9 cellular contexts compared by ENCODE assay signal in genomic region chr4:159016527-159017137, GRCh38.
DNase-seq lines count a peak whose midpoint lies in the region; ATAC-seq, FAIRE-seq and TF ChIP-seq lines count a peak whose summit lies in the region.
"Had no signal": no experiment of that assay in that cellular context is flagged by ENCODE, and none has a peak within 500 bp of the region (broad histone marks: within the 10 kb centered on the region; RNA-seq: fewer than 3 reads in every experiment).

No MANE protein-coding gene starts in this region.

- H2AFZ ChIP-seq in HCT116 (ENCODE audit: low read depth, low read length, poor library complexity, severe bottlenecking): no peak overlapping the region

- POLR2A ChIA-PET in HCT116 (lab: Charles Lee) (no interaction called here), RWPE1 (lab: Yijun Ruan, JAX; ENCODE audit: low non-redundant PET) (no interaction called here)

- no peak overlapping the region for H4K5ac ChIP-seq in mesendoderm (ENCODE audit: low read length)

- RAD21 ChIA-PET in HCT116 (lab: Charles Lee; ENCODE audit: low non-redundant PET in 1 of 2, low total read pairs in 2 of 2, uncharacterized antibody in 2 of 2, unreplicated experiment in 2 of 2): no interaction called here

- no peak overlapping the region for H2BK5ac ChIP-seq in mesendoderm (ENCODE audit: low read length)

- no peaks in the 10 kb centered on the region for H3K9me2 ChIP-seq in HCT116 (ENCODE audit: insufficient read depth)

- ATAC-seq in HCT116 (peak; percentile 40), right cardiac atrium (no peak)

- no peak overlapping the region for H3K23ac ChIP-seq in mesendoderm (ENCODE audit: low read length)

- no peak overlapping the region for H3K4ac ChIP-seq in mesendoderm (ENCODE audit: low read depth, low read length)

- CTCF ChIA-PET in HCT116 (lab: Charles Lee) (interaction anchor here (1.4 kb wide), 1 partner anchor 13 kb away, joined by 3 read pairs; no protein-coding TSS in a partner anchor), RWPE1 (lab: Yijun Ruan, JAX) (interaction anchor here (0.6 kb wide), 1 partner anchor 123 kb away, joined by 13 read pairs; no protein-coding TSS in a partner anchor)

- H3K27ac ChIP-seq in HCT116 (ENCODE audit: low read depth, low read length) (no peak overlapping the region), mesendoderm (ENCODE audit: low read depth, low read length) (no peak overlapping the region), RWPE1 (no peak overlapping the region), right cardiac atrium (ENCODE audit: low read length) (no peak overlapping the region)
- H3K27ac ChIP-seq: epithelial cell of prostate had no signal

- TF ChIP-seq CTCF in HCT116 (IDR thresholded peaks at IDR 0.05 in 2 of 3, conservative IDR thresholded peaks at IDR 0.05 in 1 of 3; ENCODE audit: borderline replicate concordance in 1 of 3, insufficient read depth in 1 of 3, low read depth in 2 of 3, low read length in 2 of 3): peak; percentile 13 to 24 (median 14); a peak in 2 of 6 replicates
- TF ChIP-seq CTCF in RWPE1 (conservative IDR thresholded peaks at IDR 0.05; ENCODE audit: low read depth): no peak

- no peaks in the 10 kb centered on the region for H3K9me3 ChIP-seq in HCT116 (ENCODE audit: control insufficient read depth in 1 of 2, insufficient read depth in 1 of 2, low read depth in 1 of 2, low read length in 2 of 2)
- no peaks in the 10 kb centered on the region for H3K9me3 ChIP-seq in right cardiac atrium (ENCODE audit: control insufficient read depth, low read length)

- H3K9ac ChIP-seq in HCT116 (ENCODE audit: low read length): no peak overlapping the region
- no peak overlapping the region for H3K9ac ChIP-seq in mesendoderm (ENCODE audit: low read length)

- H2AK5ac ChIP-seq in mesendoderm (ENCODE audit: low read length): no peak overlapping the region

- peak; percentile 23 for TF ChIP-seq RAD21 in HCT116 (IDR thresholded peaks at IDR 0.05; ENCODE audit: low read depth)

- H3K79me2 ChIP-seq in HCT116 (ENCODE audit: insufficient read depth, low read length): no peaks in the 10 kb centered on the region
- H3K79me2 ChIP-seq in mesendoderm (ENCODE audit: control insufficient read depth, insufficient read depth, low read length): no peaks in the 10 kb centered on the region

- intact Hi-C loops in HCT116 (cut with micrococcal nuclease): no loop called here
- intact Hi-C loops in posterior vena cava (cut with DNase I): loop anchor here in 1 of 2 donors (10.0 kb wide), 1 partner anchor 122 kb away; no protein-coding TSS in a partner anchor
- intact Hi-C loops in right cardiac atrium (cut with DNase I): no loop called here

- H2BK120ac ChIP-seq in mesendoderm (ENCODE audit: low read depth, low read length): no peak overlapping the region

- FAIRE-seq in GM18507 (lab: Jason Lieb, UNC): peak; percentile 88

- H3K4me3 ChIP-seq in HCT116 (replicated peaks in 1 of 2; ENCODE audit: low read depth in 1 of 2, low read length in 2 of 2) (no peak overlapping the region), mesendoderm (ENCODE audit: low read length) (no peak overlapping the region), right cardiac atrium (ENCODE audit: low read length) (no peak overlapping the region)

- no peak overlapping the region for H2BK15ac ChIP-seq in mesendoderm (replicated peaks; ENCODE audit: low read depth)

- H3K56ac ChIP-seq in mesendoderm (ENCODE audit: low read length): no peak overlapping the region

- no peaks in the 10 kb centered on the region for H3K79me1 ChIP-seq in mesendoderm (ENCODE audit: low read length)

- no peak overlapping the region for H3K18ac ChIP-seq in mesendoderm (ENCODE audit: low read length)

- H3K4me2 ChIP-seq in HCT116 (ENCODE audit: low read length) (no peak overlapping the region), mesendoderm (ENCODE audit: low read length) (no peak overlapping the region)

- H3K36me3 ChIP-seq in HCT116 (ENCODE audit: control insufficient read depth in 1 of 2, insufficient read depth in 2 of 2, low read length in 2 of 2) (no peaks in the 10 kb centered on the region), mesendoderm (ENCODE audit: control insufficient read depth, insufficient read depth, low read length) (no peaks in the 10 kb centered on the region)

- DNase-seq in GM18507 (ENCODE audit: extremely low spot score, insufficient read length, low read depth) (peak; percentile 40), HCT116 (ENCODE audit: low read depth, low spot score) (no peak), NCI-H345 treated with DMSO at 0.1 percent for 48 hours (lab: John Stamatoyannopoulos, UW; ENCODE audit: unreplicated experiment) (peak; percentile 52), mesendoderm (peak; percentile 85), posterior vena cava (ENCODE audit: low spot score) (no peak), RWPE1 (ENCODE audit: low spot score) (no peak), right cardiac atrium (no peak)
- DNase-seq in activated CD8-positive, alpha-beta memory T cell treated with anti-CD3 and anti-CD28 coated beads, Interleukin-2, amount 50 U/mL, for 4 hours: no peak

- H3K4me1 ChIP-seq in HCT116 (ENCODE audit: control insufficient read depth in 1 of 2, insufficient read depth in 2 of 2, low read length in 2 of 2) (peaks cover 0 to 8% of the 10 kb centered on the region in 2 experiments; a peak in 1 of 4 replicates), mesendoderm (ENCODE audit: control insufficient read depth, low read depth, low read length) (peaks cover 2% of the 10 kb centered on the region), right cardiac atrium (ENCODE audit: control insufficient read depth, insufficient read depth, low read length) (no peaks in the 10 kb centered on the region)

- H3K27me3 ChIP-seq in HCT116 (ENCODE audit: insufficient read depth, low read length): no peaks in the 10 kb centered on the region
- H3K27me3 ChIP-seq in mesendoderm (ENCODE audit: insufficient read depth, low read length, poor library complexity): no peaks in the 10 kb centered on the region
- no peaks in the 10 kb centered on the region for H3K27me3 ChIP-seq in right cardiac atrium (ENCODE audit: control insufficient read depth, insufficient read depth)

- H4K8ac ChIP-seq in mesendoderm (ENCODE audit: low read depth, low read length): no peak overlapping the region

- TF ChIP-seq POLR2A in HCT116 (IDR thresholded peaks at IDR 0.05; ENCODE audit: borderline replicate concordance, extremely low read depth, insufficient read depth, insufficient read length): no peak

- no peaks in the 10 kb centered on the region for H4K20me1 ChIP-seq in HCT116 (ENCODE audit: insufficient read depth)

- WGBS in mesendoderm (ENCODE audit: extremely low coverage, insufficient coverage, low lambda C conversion rate): no CpG with 5 or more reads among the region's 8 CpGs
- WGBS in right cardiac atrium: 50% methylated on average over 8 of the region's 8 CpGs

- no TSS peak for BruUV-seq in HCT116 (replicated peaks; lab: Mats Ljungman, UMichigan)

TF ChIP-seq in HCT116, 20 proteins besides CTCF, POLR2A, EP300 and RAD21:
- TF ChIP-seq JUND (IDR thresholded peaks at IDR 0.05) (no peak), ELF1 (IDR thresholded peaks at IDR 0.05; ENCODE audit: borderline replicate concordance, low read depth) (no peak)

Comparison
In these comparisons a context has a peak if more than half of its experiments do, and no peak if none do; other contexts are left out.
1. DNase-seq: peak in GM18507 (single experiment), NCI-H345 treated with DMSO at 0.1 percent for 48 hours (single experiment) and mesendoderm (single experiment); none in HCT116 (single experiment), posterior vena cava (single experiment), RWPE1 (single experiment), activated CD8-positive, alpha-beta memory T cell treated with anti-CD3 and anti-CD28 coated beads, Interleukin-2, amount 50 U/mL, for 4 hours (single experiment) and right cardiac atrium (0 of 3).